20 cellular contexts compared by ENCODE assay signal in the genomic region with DNA sequence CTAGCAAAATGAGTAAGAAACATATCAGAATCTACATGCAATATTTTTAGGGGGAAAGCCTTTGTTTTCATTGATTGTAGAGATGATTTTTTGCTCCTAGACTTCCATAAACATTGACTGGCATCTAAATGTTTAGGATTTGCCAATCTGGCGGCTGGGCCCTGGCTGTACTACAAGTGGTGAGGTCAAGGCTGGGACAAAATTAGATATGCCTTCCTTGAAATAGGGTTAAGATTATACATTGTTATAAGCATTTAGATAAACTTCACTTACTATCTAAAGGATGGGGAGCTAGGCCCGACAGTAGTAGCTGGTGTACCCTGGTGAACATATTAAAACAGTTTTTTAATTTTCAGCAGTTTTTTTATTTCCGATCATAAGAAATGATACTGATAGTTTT. TPM values are rescaled to one million over a fixed set of nuclear protein-coding genes. Genes with fewer than 3 reads are reported as not detected.
DNase-seq lines count a peak whose midpoint lies in the region; ATAC-seq and TF ChIP-seq lines count a peak whose summit lies in the region.
"Had no signal": no experiment of that assay in that cellular context is flagged by ENCODE, and none has a peak within 500 bp of the region (broad histone marks: within the 10 kb centered on the region; RNA-seq: fewer than 3 reads in every experiment).

No MANE protein-coding gene starts in this region.

- H3K4me1 ChIP-seq in right cardiac atrium (ENCODE audit: control insufficient read depth, insufficient read depth, low read length): no peaks in the 10 kb centered on the region
- peaks cover 59% of the 10 kb centered on the region in 2 donors for H3K4me1 ChIP-seq in gastrocnemius medialis

- TF ChIP-seq POLR2A in gastrocnemius medialis (IDR thresholded peaks at IDR 0.05): no peak

- no peaks in the 10 kb centered on the region for H3K27me3 Mint-ChIP-seq in activated CD4-positive, alpha-beta memory T cell treated with anti-CD3 and anti-CD28 coated beads for 36 hours

- ATAC-seq in Right ventricle myocardium superior (ENCODE audit: poor library complexity) (peak; percentile 30), right cardiac atrium (no peak), gastrocnemius medialis (peak in 1 of 2 donors; percentile 43), GM21447 (IDR thresholded peaks at IDR 0.05; ENCODE audit: unreplicated experiment) (no peak)
- ATAC-seq: A549; activated T-cell treated with anti-CD3 and anti-CD28 coated beads, Interleukin-2, amount 50 U/mL, for 4 hours; mucosa of descending colon; PC-3 had no signal

- H3K9me3 ChIP-seq in right cardiac atrium (ENCODE audit: control insufficient read depth, low read length) (no peaks in the 10 kb centered on the region), gastrocnemius medialis (no peaks in the 10 kb centered on the region)
- H3K9me3 ChIP-seq: A549, mucosa of descending colon, ovary, SK-N-SH had no signal

- no peak overlapping the region for H3K4me3 Mint-ChIP-seq in activated CD4-positive, alpha-beta memory T cell treated with anti-CD3 and anti-CD28 coated beads for 36 hours
- H3K4me3 Mint-ChIP-seq: activated T-cell treated with anti-CD3 and anti-CD28 coated beads, Interleukin-2, amount 50 U/mL, for 4 hours; CD4-positive, CD25-positive, alpha-beta regulatory T cell; H9 had no signal

- CTCF ChIA-PET in activated CD4-positive, alpha-beta memory T cell treated with anti-CD3 and anti-CD28 coated beads for 36 hours (lab: Charles Lee): no interaction called here

- DNase-seq in Right ventricle myocardium superior (peak; percentile 51), cardiac septum (ENCODE audit: low spot score) (no peak), right cardiac atrium (no peak), gastrocnemius medialis (peak in 1 of 2 donors; percentile 72)
- no peak for DNase-seq in activated CD4-positive, alpha-beta memory T cell treated with anti-CD3 and anti-CD28 coated beads for 36 hours
- DNase-seq in stimulated activated naive CD4-positive, alpha-beta T cell (lab: John Stamatoyannopoulos, UW): no peak
- no peak for DNase-seq in activated effector memory CD4-positive, alpha-beta T cell treated with anti-CD3 and anti-CD28 coated beads, Interleukin-2, amount 50 U/mL, for 16 hours
- DNase-seq: activated T-cell treated with anti-CD3 and anti-CD28 coated beads, Interleukin-2, amount 50 U/mL, for 4 hours; CD4-positive, CD25-positive, alpha-beta regulatory T cell; EL; H9; mucosa of descending colon; NCI-H1694 treated with DMSO at 0.1 percent for 48 hours; NCI-H524; ovary; PC-3; SK-N-SH; trophoblast cell had no signal

- H3K4me3 ChIP-seq in right cardiac atrium (ENCODE audit: low read length) (peak overlapping the region; percentile 29), gastrocnemius medialis (peak overlapping the region; percentile 41 to 88 (median 80))
- H3K4me3 ChIP-seq: A549, mucosa of descending colon, ovary had no signal

- in situ Hi-C loops in gastrocnemius medialis (cut with MboI; ENCODE audit: low sequenced_read_pairs in 4 of 4): loop anchor here in 2 of 4 donors (10.0 kb wide), 2 partner anchors 97 to 247 kb away; no protein-coding TSS in a partner anchor

- TF ChIP-seq CTCF in gastrocnemius medialis (IDR thresholded peaks at IDR 0.05 in 4 of 5, conservative IDR thresholded peaks at IDR 0.05 in 1 of 5): no peak

- H3K27me3 ChIP-seq in right cardiac atrium (ENCODE audit: control insufficient read depth, insufficient read depth) (no peaks in the 10 kb centered on the region), gastrocnemius medialis (no peaks in the 10 kb centered on the region)
- H3K27me3 ChIP-seq: ovary had no signal

- POLR2A ChIA-PET in activated CD4-positive, alpha-beta memory T cell treated with anti-CD3 and anti-CD28 coated beads for 36 hours (lab: Charles Lee): no interaction called here

- peaks cover 13% of the 10 kb centered on the region for H3K4me1 Mint-ChIP-seq in activated CD4-positive, alpha-beta memory T cell treated with anti-CD3 and anti-CD28 coated beads for 36 hours (ENCODE audit: low read depth)

- 43% methylated on average over 3 of the region's 3 CpGs for WGBS in right cardiac atrium

- H3K27ac Mint-ChIP-seq in activated CD4-positive, alpha-beta memory T cell treated with anti-CD3 and anti-CD28 coated beads for 36 hours: no peak overlapping the region
- H3K27ac Mint-ChIP-seq: CD4-positive, CD25-positive, alpha-beta regulatory T cell; H9 had no signal

- peak overlapping the region; percentile 81 for H3K27ac ChIP-seq in right cardiac atrium (ENCODE audit: low read length)
- peak overlapping the region; percentile 90 to 96 (median 95) for H3K27ac ChIP-seq in gastrocnemius medialis
- H3K27ac ChIP-seq: A549, ovary had no signal

- intact Hi-C loops in Right ventricle myocardium superior (cut with DNase I) (loop anchor here (5.0 kb wide), 1 partner anchor 35 kb away; no protein-coding TSS in a partner anchor), cardiac septum (cut with DNase I) (loop anchor here (2.0 to 5.0 kb wide), 2 partner anchors 17 to 185 kb away; no protein-coding TSS in a partner anchor), right cardiac atrium (cut with DNase I) (loop anchor here in 3 of 4 donors (10.0 kb wide), 3 partner anchors 97 to 367 kb away; no protein-coding TSS in a partner anchor), gastrocnemius medialis (cut with DNase I; ENCODE audit: low total_unique reads) (no loop called here)
- intact Hi-C loops in activated CD4-positive, alpha-beta memory T cell treated with anti-CD3 and anti-CD28 coated beads for 36 hours (cut with micrococcal nuclease): loop anchor here (10.0 kb wide), 1 partner anchor 1273 kb away; a partner anchor contains a TSS

- no peaks in the 10 kb centered on the region for H3K36me3 ChIP-seq in gastrocnemius medialis
- H3K36me3 ChIP-seq: ovary had no signal

- no peaks in the 10 kb centered on the region for H3K9me3 Mint-ChIP-seq in activated CD4-positive, alpha-beta memory T cell treated with anti-CD3 and anti-CD28 coated beads for 36 hours
- H3K9me3 Mint-ChIP-seq: activated T-cell treated with anti-CD3 and anti-CD28 coated beads, Interleukin-2, amount 50 U/mL, for 4 hours had no signal

- peaks cover 21% of the 10 kb centered on the region for H3K36me3 Mint-ChIP-seq in activated CD4-positive, alpha-beta memory T cell treated with anti-CD3 and anti-CD28 coated beads for 36 hours
- H3K36me3 Mint-ChIP-seq: CD4-positive, CD25-positive, alpha-beta regulatory T cell had no signal

RNA-seq across cellular contexts. Expression of a gene that starts 5.2 kb away (rescaled TPM):
- total RNA-seq in Right ventricle myocardium superior (89.5 TPM), cardiac septum (78.6 TPM), right cardiac atrium (100 to 1,000 TPM; 108 to 127 (median 113) TPM), gastrocnemius medialis (10 to 100 TPM; 12.9 to 27.0 (median 26.6) TPM)
- 15.9 TPM for polyA plus RNA-seq in right cardiac atrium
- 1 to 10 TPM; 5.3 to 7.1 TPM for total RNA-seq in activated CD4-positive, alpha-beta memory T cell treated with anti-CD3 and anti-CD28 coated beads for 36 hours
